Comparison of ENCODE assay signal across 8 cellular contexts in genomic region chr1:15345711-15346355, GRCh38.
A peak's percentile ranks its signal among the peaks of the same experiment; 100 is the strongest.
DNase-seq lines count a peak whose midpoint lies in the region; ATAC-seq, FAIRE-seq and TF ChIP-seq lines count a peak whose summit lies in the region.

No MANE protein-coding gene starts in this region.

- TF ChIP-seq POLR2A in spleen (IDR thresholded peaks at IDR 0.05): no peak

- TF ChIP-seq CTCF in bronchial epithelial cell (IDR thresholded peaks at IDR 0.05; ENCODE audit: insufficient read depth, low read length, severe bottlenecking): no peak
- TF ChIP-seq CTCF in spleen (IDR thresholded peaks at IDR 0.05 in 8 of 11, conservative IDR thresholded peaks at IDR 0.05 in 3 of 11): no peak

- ATAC-seq in GM21619 (IDR thresholded peaks at IDR 0.05; ENCODE audit: unreplicated experiment): peak; percentile 82
- no peak for ATAC-seq in GM19324 (IDR thresholded peaks at IDR 0.05; ENCODE audit: low FRiP score, unreplicated experiment)
- no peak for ATAC-seq in GM21576 (IDR thresholded peaks at IDR 0.05; ENCODE audit: unreplicated experiment)

- H3K36me3 ChIP-seq in bronchial epithelial cell (ENCODE audit: control insufficient read depth, insufficient read depth, low read length): no peaks in the 10 kb centered on the region
- no peaks in the 10 kb centered on the region for H3K36me3 ChIP-seq in spleen

- peaks cover 0 to 44% (median 16%) of the 10 kb centered on the region in 6 donors for H3K4me1 ChIP-seq in spleen

- FAIRE-seq in bronchial epithelial cell (lab: Jason Lieb, UNC): no peak

- H3K4me3 ChIP-seq in bronchial epithelial cell (ENCODE audit: low read depth, low read length) (no peak overlapping the region), spleen (no peak overlapping the region)

- H3K27me3 ChIP-seq in bronchial epithelial cell (ENCODE audit: control insufficient read depth, insufficient read depth, low read length): no peaks in the 10 kb centered on the region
- H3K27me3 ChIP-seq in spleen (replicated peaks in 1 of 7): peaks cover 0 to 43% (median 0%) of the 10 kb centered on the region in 7 donors

- 41 to 58% (median 55%) methylated on average over 17 of the region's 17 CpGs for WGBS in spleen, 5 donors

- no peaks in the 10 kb centered on the region for H3K9me3 ChIP-seq in spleen

- intact Hi-C loops in spleen (cut with DNase I; ENCODE audit: low total_unique reads): no loop called here

- DNase-seq in UCSD-AML1 (lab: John Stamatoyannopoulos, UW; ENCODE audit: unreplicated experiment): peak; percentile 76
- DNase-seq in bronchial epithelial cell (ENCODE audit: low read depth): peak; percentile 69
- peak; percentile 91 for DNase-seq in spleen
- DNase-seq in NCI-H1092 treated with DMSO at 0.1 percent for 48 hours (lab: John Stamatoyannopoulos, UW): no peak
- DNase-seq in DMS 273 (lab: John Stamatoyannopoulos, UW; ENCODE audit: unreplicated experiment): no peak

- H3K27ac ChIP-seq in spleen: peak overlapping the region in 3 of 8 donors; percentile 61 to 70 (median 67)

Comparison
In these comparisons a context has a peak if more than half of its experiments do, and no peak if none do; other contexts are left out.
1. DNase-seq: peak in UCSD-AML1 (single experiment), bronchial epithelial cell (single experiment) and spleen (single experiment); none in NCI-H1092 treated with DMSO at 0.1 percent for 48 hours (single experiment) and DMS 273 (single experiment).